ENCODE assay signal across 17 cellular contexts in the genomic region with DNA sequence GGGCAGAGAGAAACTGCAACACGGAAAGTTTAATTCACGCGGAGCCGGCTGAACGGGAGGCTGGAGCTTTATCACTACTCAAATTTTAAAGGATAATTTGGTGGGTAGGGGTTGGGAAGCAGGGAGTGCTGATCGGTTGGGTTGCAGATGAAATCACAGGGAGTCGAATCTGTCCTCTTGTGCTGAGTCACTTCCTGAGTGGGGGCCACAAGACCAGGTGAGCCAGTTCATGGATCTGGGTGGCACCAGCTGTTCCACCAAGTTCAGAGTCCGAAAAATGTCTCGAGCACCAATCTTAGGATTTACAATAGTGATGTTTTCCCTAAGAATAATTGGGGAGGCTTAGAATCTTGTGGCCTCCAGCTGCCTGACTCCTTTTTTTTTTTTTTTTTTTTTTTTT. TPM values are rescaled to one million over a fixed set of nuclear protein-coding genes. Genes with fewer than 3 reads are reported as not detected.
DNase-seq lines count a peak whose midpoint lies in the region; ATAC-seq and TF ChIP-seq lines count a peak whose summit lies in the region.
"Had no signal": no experiment of that assay in that cellular context is flagged by ENCODE, and none has a peak within 500 bp of the region (broad histone marks: within the 10 kb centered on the region; RNA-seq: fewer than 3 reads in every experiment).

No MANE protein-coding gene starts in this region.

- 16% methylated on average over 9 of the region's 9 CpGs for WGBS in SK-N-SH (ENCODE audit: low lambda C conversion rate)

- no peak for TF ChIP-seq EP300 in SK-N-SH (IDR thresholded peaks at IDR 0.05; ENCODE audit: borderline replicate concordance in 1 of 2, low read depth in 1 of 2, low read length in 1 of 2)

- no peak for TF ChIP-seq RAD21 in SK-N-SH (IDR thresholded peaks at IDR 0.05; ENCODE audit: low read length)

- H2AFZ ChIP-seq in SK-N-SH (ENCODE audit: low read depth) = no peak overlapping the region

- POLR2A ChIA-PET in SK-N-SH (lab: Yijun Ruan, JAX) = no interaction called here
- POLR2A ChIA-PET in HEK293 (lab: Yijun Ruan, JAX) = interaction anchor here (0.7 kb wide), 1 partner anchor 83 kb away, joined by 5 read pairs; no protein-coding TSS in a partner anchor

- H3K9ac ChIP-seq in SK-N-SH = no peak overlapping the region
- peak overlapping the region in 1 of 2 donors; percentile 57 for H3K9ac ChIP-seq in duodenal mucosa (ENCODE audit: low read depth in 1 of 2, low read length in 2 of 2)

- no peaks in the 10 kb centered on the region for H3K9me3 ChIP-seq in SK-N-SH
- H3K9me3 ChIP-seq in HEK293 (ENCODE audit: control insufficient read depth, insufficient read depth, low read depth, low read length) = no peaks in the 10 kb centered on the region
- no peaks in the 10 kb centered on the region for H3K9me3 ChIP-seq in duodenal mucosa (ENCODE audit: control insufficient read depth in 1 of 2, low read length in 2 of 2)

- no peak for DNase-seq in SK-N-SH
- no peak for DNase-seq in NCI-H1436 (lab: John Stamatoyannopoulos, UW)
- DNase-seq: HCEC 1CT, KG1, NCI-H1105 treated with DMSO at 0.1 percent for 48 hours, NCI-H1694 treated with DMSO at 0.1 percent for 48 hours, NCI-H2107, NCI-H2227 treated with DMSO at 0.1 percent for 48 hours, NCI-H510A treated with DMSO at 0.1 percent for 48 hours, NCI-H774, SHP77 treated with DMSO at 0.1 percent for 48 hours had no signal

- H3K4me2 ChIP-seq in SK-N-SH = 0 out of 2 replicates have a peak overlapping the region, but pooled peaks have one; percentile 24

- H3K79me2 ChIP-seq in SK-N-SH (ENCODE audit: insufficient read depth) = no peaks in the 10 kb centered on the region

- H3K27ac ChIP-seq in SK-N-SH (ENCODE audit: low read depth in 2 of 2, low read length in 1 of 2) (no peak overlapping the region), HEK293 (ENCODE audit: extremely low read depth, low read depth, low read length) (no peak overlapping the region), duodenal mucosa (ENCODE audit: low read depth, low read length) (no peak overlapping the region)
- H3K27ac ChIP-seq: 22Rv1 had no signal

- no peaks in the 10 kb centered on the region for H3F3A ChIP-seq in SK-N-SH (replicated peaks; ENCODE audit: insufficient read depth)

- H3K4me3 ChIP-seq in SK-N-SH (ENCODE audit: low read depth in 2 of 2, low read length in 1 of 2) (no peak overlapping the region), HEK293 (ENCODE audit: low read depth, low read length) (no peak overlapping the region), duodenal mucosa (ENCODE audit: low read depth in 1 of 2, low read length in 2 of 2) (peak overlapping the region; percentile 21 to 45)

- H3K27me3 ChIP-seq in SK-N-SH (ENCODE audit: insufficient read depth) (peaks cover 55% of the 10 kb centered on the region; the same call in 1 of the 2 replicates), duodenal mucosa (ENCODE audit: control insufficient read depth in 1 of 2, insufficient read depth in 2 of 2, low read length in 2 of 2) (peaks cover 0 to 6% of the 10 kb centered on the region in 2 donors)

- peaks cover 0 to 7% of the 10 kb centered on the region in 2 experiments; a peak in 1 of 4 replicates for H3K4me1 ChIP-seq in SK-N-SH (ENCODE audit: control insufficient read depth in 1 of 2, insufficient read depth in 2 of 2, low read depth in 1 of 2, low read length in 1 of 2)
- H3K4me1 ChIP-seq in HEK293 (ENCODE audit: control insufficient read depth, insufficient read depth, low read length) = no peaks in the 10 kb centered on the region
- peaks cover 6 to 18% of the 10 kb centered on the region in 2 donors for H3K4me1 ChIP-seq in duodenal mucosa (ENCODE audit: control insufficient read depth in 1 of 2, insufficient read depth in 2 of 2, low read length in 2 of 2)

- no peak for TF ChIP-seq CTCF in SK-N-SH (IDR thresholded peaks at IDR 0.05)
- TF ChIP-seq CTCF in HEK293 (tag by site-specific recombination; IDR thresholded peaks at IDR 0.05) = no peak

- no peaks in the 10 kb centered on the region for H3K36me3 ChIP-seq in SK-N-SH (replicated peaks in 1 of 2; ENCODE audit: control insufficient read depth in 1 of 2, insufficient read depth in 2 of 2, low read length in 1 of 2)
- H3K36me3 ChIP-seq in HEK293 (ENCODE audit: control insufficient read depth in 2 of 2, insufficient read depth in 1 of 2, low read length in 2 of 2) = no peaks in the 10 kb centered on the region
- H3K36me3 ChIP-seq in duodenal mucosa (ENCODE audit: control insufficient read depth in 1 of 2, insufficient read depth in 2 of 2, low read length in 2 of 2) = no peaks in the 10 kb centered on the region

- H4K20me1 ChIP-seq in SK-N-SH (ENCODE audit: insufficient read depth) = no peaks in the 10 kb centered on the region

- ATAC-seq in SK-N-SH treated with all-trans-retinoic acid at 6 μM for 48 hours (no peak), GM21825 (IDR thresholded peaks at IDR 0.05; ENCODE audit: unreplicated experiment) (no peak)

- CTCF ChIA-PET in SK-N-SH (lab: Yijun Ruan, JAX) = interaction anchor here (3.3 kb wide), 1 partner anchor 14 kb away, joined by 21 read pairs; no protein-coding TSS in a partner anchor
- CTCF ChIA-PET in HEK293 (lab: Yijun Ruan, JAX) = interaction anchor here (2.4 kb wide), 1 partner anchor 14 kb away, joined by 11 read pairs; no protein-coding TSS in a partner anchor

- H3K9me2 ChIP-seq in SK-N-SH = no peaks in the 10 kb centered on the region

TF ChIP-seq in SK-N-SH, 30 proteins besides CTCF, POLR2A, EP300 and RAD21 (continues in another document):
- TF ChIP-seq FOXM1 (IDR thresholded peaks at IDR 0.05; ENCODE audit: low read depth) (no peak), CHD2 (IDR thresholded peaks at IDR 0.05; ENCODE audit: low read length, partially characterized antibody) (no peak), RFX5 (IDR thresholded peaks at IDR 0.05; ENCODE audit: low read length) (no peak), TCF12 (IDR thresholded peaks at IDR 0.05) (no peak), ELF1 (IDR thresholded peaks at IDR 0.05) (no peak)

TF ChIP-seq in SK-N-SH treated with all-trans-retinoic acid at 6 μM for 48 hours, 23 proteins besides CTCF, POLR2A, EP300 and RAD21 (continues in another document):
- TF ChIP-seq OSR1 (CRISPR knock-in tag; IDR thresholded peaks at IDR 0.05) = no peak
- no peak for TF ChIP-seq POU6F1 (CRISPR knock-in tag; IDR thresholded peaks at IDR 0.05; ENCODE audit: borderline replicate concordance, low read depth)
- TF ChIP-seq RARB (CRISPR knock-in tag; IDR thresholded peaks at IDR 0.05) = no peak

TF ChIP-seq in HEK293, 187 proteins besides CTCF, POLR2A, EP300 and RAD21:
- TF ChIP-seq ZNF423 (tag by site-specific recombination; IDR thresholded peaks at IDR 0.05) (no peak), PRDM10 (tag by site-specific recombination; IDR thresholded peaks at IDR 0.05) (peak; percentile 23; the same call in 1 of the 2 replicates)

RNA-seq across cellular contexts. Expression of gene PRAP1, which starts 3.6 kb away (rescaled TPM):
- 1.9 and 2.3 TPM in 2 replicates for polyA plus RNA-seq in SK-N-SH (2012; rRNA removed)
- 0.72 and 1.1 TPM in 2 replicates for polyA plus RNA-seq in SK-N-SH (2012; cell fraction: cytosol; rRNA removed)
- 0.52 and 0.54 TPM in 2 replicates for polyA plus RNA-seq in SK-N-SH (2012; cell fraction: nucleus; rRNA removed)
- polyA plus RNA-seq: AG04450 had no signal

RNA-seq across cellular contexts. Expression of gene CALY, which starts 6.9 kb away (rescaled TPM):
- 3.3 TPM in 2 replicates for polyA plus RNA-seq in SK-N-SH (2012; rRNA removed)
- 1.4 and 3.9 TPM in 2 replicates for polyA plus RNA-seq in SK-N-SH (2012; cell fraction: cytosol; rRNA removed)
- 1.7 and 4.5 TPM in 2 replicates for polyA plus RNA-seq in SK-N-SH (2012; cell fraction: nucleus; rRNA removed)

RNA-seq across cellular contexts. Expression of gene FUOM, which starts 14.3 kb away (rescaled TPM):
- polyA plus RNA-seq in SK-N-SH (2012; rRNA removed) = 25.3 and 32.5 TPM in 2 replicates
- polyA plus RNA-seq in SK-N-SH (2012; cell fraction: cytosol; rRNA removed) = 18.1 and 23.5 TPM in 2 replicates
- polyA plus RNA-seq in SK-N-SH (2012; cell fraction: nucleus; rRNA removed) = 20.0 and 23.3 TPM in 2 replicates

RNA-seq across cellular contexts. Expression of gene ECHS1, which starts 29.6 kb away (rescaled TPM):
- polyA plus RNA-seq in SK-N-SH (2012; rRNA removed) = 72.1 and 97.8 TPM in 2 replicates
- 77.3 and 91.6 TPM in 2 replicates for polyA plus RNA-seq in SK-N-SH (2012; cell fraction: cytosol; rRNA removed)
- polyA plus RNA-seq in SK-N-SH (2012; cell fraction: nucleus; rRNA removed) = 58.6 and 68.8 TPM in 2 replicates

RNA-seq across cellular contexts. Expression of gene ZNF511, which starts 34.8 kb away (rescaled TPM):
- polyA plus RNA-seq in SK-N-SH (2012; rRNA removed) = 43.5 and 62.3 TPM in 2 replicates
- 33.7 and 40.0 TPM in 2 replicates for polyA plus RNA-seq in SK-N-SH (2012; cell fraction: cytosol; rRNA removed)
- 41.9 and 53.5 TPM in 2 replicates for polyA plus RNA-seq in SK-N-SH (2012; cell fraction: nucleus; rRNA removed)

Comparison
In these comparisons a context has a peak if more than half of its experiments do, and no peak if none do; other contexts are left out.
1. H3K4me3 ChIP-seq: peak in duodenal mucosa (2 of 2); none in SK-N-SH (0 of 2) and HEK293 (single experiment).